ENCODE assay signal across 25 cellular contexts in the genomic region with DNA sequence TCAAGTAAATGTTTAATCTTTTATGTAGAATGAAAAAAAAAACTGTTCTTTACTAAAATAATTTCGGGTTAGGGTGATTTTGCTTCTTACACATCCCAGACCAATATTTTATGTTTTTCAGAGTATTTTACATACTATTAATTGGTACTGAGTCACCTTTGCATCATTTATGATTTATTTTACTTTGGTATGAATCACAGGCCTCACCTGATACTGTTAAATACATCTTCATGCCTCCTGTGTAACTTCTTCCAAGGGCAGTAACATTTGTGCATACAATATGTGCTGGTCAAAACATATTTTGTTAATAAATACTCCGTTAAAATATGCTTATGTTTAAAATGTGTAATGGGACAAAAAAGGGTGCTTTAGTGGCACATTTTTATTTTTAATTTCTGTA.
"Had no signal": no experiment of that assay in that cellular context is flagged by ENCODE, and none has a peak within 500 bp of the region (broad histone marks: within the 10 kb centered on the region; RNA-seq: fewer than 3 reads in every experiment).

No MANE protein-coding gene starts in this region.

- H3K9me3 ChIP-seq: colonic mucosa had no signal

- H3K27me3 ChIP-seq: brain microvascular endothelial cell had no signal

- DNase-seq: activated B cell treated with CpG ODN at 0.5 μM for 24 hours; activated CD4-positive, alpha-beta T cell treated with anti-CD3 and anti-CD28 coated beads for 48 hours; activated CD4-positive, alpha-beta T cell treated with anti-CD3 and anti-CD28 coated beads, Interleukin-2, amount 50 U/mL, for 1 hour; activated CD4-positive, alpha-beta T cell treated with anti-CD3 and anti-CD28 coated beads, Interleukin-2, amount 50 U/mL, for 48 hours; activated CD8-positive, alpha-beta memory T cell treated with anti-CD3 and anti-CD28 coated beads for 24 hours; activated CD8-positive, alpha-beta T cell treated with anti-CD3 and anti-CD28 coated beads for 36 hours; activated effector memory CD4-positive, alpha-beta T cell treated with Interleukin-2 at 50 U/mL for 16 hours; activated gamma-delta T cell treated with Interleukin-2 at 50 U/mL for 16 hours; activated naive CD4-positive, alpha-beta T cell treated with anti-CD3 and anti-CD28 coated beads, Interleukin-2, amount 50 U/mL, for 16 hours; activated naive CD4-positive, alpha-beta T cell treated with Interleukin-2 at 50 U/mL for 16 hours; activated T-cell treated with anti-CD3 and anti-CD28 coated beads, Interleukin-2, amount 50 U/mL, for 4 hours; amniotic stem cell; anterior cingulate cortex; brain microvascular endothelial cell; caudate nucleus; colonic mucosa; effector CD8-positive, alpha-beta T cell; foreskin fibroblast; head of caudate nucleus; T-helper 2 cell; T-helper 9 cell; WERI-Rb-1 had no signal

- H3K4me3 ChIP-seq: colonic mucosa had no signal

- ATAC-seq: activated CD4-positive, CD25-positive, alpha-beta regulatory T cell treated with anti-CD3 and anti-CD28 coated beads, Interleukin-2, amount 50 U/mL, for 24 hours; activated CD8-positive, alpha-beta T cell treated with anti-CD3 and anti-CD28 coated beads for 36 hours; activated T-cell treated with anti-CD3 and anti-CD28 coated beads, Interleukin-2, amount 50 U/mL, for 4 hours; activated T-helper 17 cell treated with anti-CD3 and anti-CD28 coated beads, Interleukin-2, amount 50 U/mL, for 72 hours; esophagus mucosa had no signal

- H3K27ac ChIP-seq: brain microvascular endothelial cell, colonic mucosa, WERI-Rb-1 had no signal

- H3K36me3 ChIP-seq: brain microvascular endothelial cell, colonic mucosa, WERI-Rb-1 had no signal

- H3K4me1 ChIP-seq: colonic mucosa had no signal
